ENCODE assay signal across 8 cellular contexts in genomic region chr2:106581755-106582430, GRCh38.
DNase-seq lines count a peak whose midpoint lies in the region; ATAC-seq, FAIRE-seq and TF ChIP-seq lines count a peak whose summit lies in the region.

No MANE protein-coding gene starts in this region.

- no peaks in the 10 kb centered on the region for H3K36me3 Mint-ChIP-seq in activated T-helper 1 cell treated with anti-CD3 and anti-CD28 coated beads, Interleukin-12 subunit alpha, Interleukin-12 subunit beta, Interleukin-2, Interleukin-4 antibody, amounts not matched to agents 30 ng/mL and 10 ng/mL and 1 ng/mL, durations not matched to agents 14 hours and 24 hours and 36 hours (ENCODE audit: low read depth)

- no peak for TF ChIP-seq POLR2A in GM18505 (IDR thresholded peaks at IDR 0.05; ENCODE audit: borderline replicate concordance, extremely low read depth, insufficient read depth, insufficient read length)

- peaks cover 18% of the 10 kb centered on the region for H3K4me1 Mint-ChIP-seq in activated T-helper 1 cell treated with anti-CD3 and anti-CD28 coated beads, Interleukin-12 subunit alpha, Interleukin-12 subunit beta, Interleukin-2, Interleukin-4 antibody, amounts not matched to agents 30 ng/mL and 10 ng/mL and 1 ng/mL, durations not matched to agents 14 hours and 24 hours and 36 hours (ENCODE audit: low read depth)

- peak overlapping the region; percentile 85 for H3K4me3 Mint-ChIP-seq in activated T-helper 1 cell treated with anti-CD3 and anti-CD28 coated beads, Interleukin-12 subunit alpha, Interleukin-12 subunit beta, Interleukin-2, Interleukin-4 antibody, amounts not matched to agents 30 ng/mL and 10 ng/mL and 1 ng/mL, durations not matched to agents 14 hours and 24 hours and 36 hours

- H3K9me3 Mint-ChIP-seq in activated T-helper 1 cell treated with anti-CD3 and anti-CD28 coated beads, Interleukin-12 subunit alpha, Interleukin-12 subunit beta, Interleukin-2, Interleukin-4 antibody, amounts not matched to agents 30 ng/mL and 10 ng/mL and 1 ng/mL, durations not matched to agents 14 hours and 24 hours and 36 hours = no peaks in the 10 kb centered on the region

- ATAC-seq in GM18505 (IDR thresholded peaks at IDR 0.05; ENCODE audit: unreplicated experiment) (peak; percentile 69), HG02938 (IDR thresholded peaks at IDR 0.05; ENCODE audit: unreplicated experiment) (peak; percentile 62), pancreas (peak; percentile 73 to 93 (median 88))

- no peaks in the 10 kb centered on the region for H3K4me1 ChIP-seq in pancreas

- intact Hi-C loops in activated T-helper 1 cell treated with anti-CD3 and anti-CD28 coated beads, Interleukin-12 subunit alpha, Interleukin-12 subunit beta, Interleukin-2, Interleukin-4 antibody, amounts not matched to agents 30 ng/mL and 10 ng/mL and 1 ng/mL, durations not matched to agents 14 hours and 24 hours and 36 hours (cut with micrococcal nuclease) = loop anchor here (2.0 to 10.0 kb wide), 3 partner anchors 39 to 1237 kb away; no protein-coding TSS in a partner anchor
- intact Hi-C loops in pancreas (cut with DNase I) = no loop called here

- H3K27ac ChIP-seq in pancreas = no peak overlapping the region

- DNase-seq in AG08396 (ENCODE audit: low spot score) (peak; percentile 85), NCI-H69 (lab: John Stamatoyannopoulos, UW) (peak; percentile 60), germinal center (ENCODE audit: low spot score) (peak; percentile 24), pancreas (peak in 5 of 6 donors; percentile 27 to 69 (median 36)), amniotic stem cell (lab: John Stamatoyannopoulos, UW) (no peak)
- peak; percentile 4 for DNase-seq in activated T-helper 1 cell treated with anti-CD3 and anti-CD28 coated beads, Interleukin-12 subunit alpha, Interleukin-12 subunit beta, Interleukin-2, Interleukin-4 antibody, amounts not matched to agents 30 ng/mL and 10 ng/mL and 1 ng/mL, durations not matched to agents 14 hours and 24 hours and 36 hours (ENCODE audit: low spot score)

- H3K4me3 ChIP-seq in pancreas = peak overlapping the region in 2 of 4 donors; percentile 3 to 18

- no peaks in the 10 kb centered on the region for H3K36me3 ChIP-seq in pancreas

- no peak overlapping the region for H3K27ac Mint-ChIP-seq in activated T-helper 1 cell treated with anti-CD3 and anti-CD28 coated beads, Interleukin-12 subunit alpha, Interleukin-12 subunit beta, Interleukin-2, Interleukin-4 antibody, amounts not matched to agents 30 ng/mL and 10 ng/mL and 1 ng/mL, durations not matched to agents 14 hours and 24 hours and 36 hours

- 7% methylated on average over 18 of the region's 18 CpGs for WGBS in pancreas, 2 donors

- H3K27me3 ChIP-seq in pancreas = peaks cover 0 to 8% (median 0%) of the 10 kb centered on the region in 4 donors

- H3K27me3 Mint-ChIP-seq in activated T-helper 1 cell treated with anti-CD3 and anti-CD28 coated beads, Interleukin-12 subunit alpha, Interleukin-12 subunit beta, Interleukin-2, Interleukin-4 antibody, amounts not matched to agents 30 ng/mL and 10 ng/mL and 1 ng/mL, durations not matched to agents 14 hours and 24 hours and 36 hours (ENCODE audit: insufficient read depth) = peaks cover 26% of the 10 kb centered on the region

- TF ChIP-seq CTCF in pancreas (IDR thresholded peaks at IDR 0.05) = no peak

- no peaks in the 10 kb centered on the region for H3K9me3 ChIP-seq in pancreas

- FAIRE-seq in pancreas (lab: Jason Lieb, UNC) = no peak
